ENCODE assay signal across 13 cellular contexts in the genomic region with DNA sequence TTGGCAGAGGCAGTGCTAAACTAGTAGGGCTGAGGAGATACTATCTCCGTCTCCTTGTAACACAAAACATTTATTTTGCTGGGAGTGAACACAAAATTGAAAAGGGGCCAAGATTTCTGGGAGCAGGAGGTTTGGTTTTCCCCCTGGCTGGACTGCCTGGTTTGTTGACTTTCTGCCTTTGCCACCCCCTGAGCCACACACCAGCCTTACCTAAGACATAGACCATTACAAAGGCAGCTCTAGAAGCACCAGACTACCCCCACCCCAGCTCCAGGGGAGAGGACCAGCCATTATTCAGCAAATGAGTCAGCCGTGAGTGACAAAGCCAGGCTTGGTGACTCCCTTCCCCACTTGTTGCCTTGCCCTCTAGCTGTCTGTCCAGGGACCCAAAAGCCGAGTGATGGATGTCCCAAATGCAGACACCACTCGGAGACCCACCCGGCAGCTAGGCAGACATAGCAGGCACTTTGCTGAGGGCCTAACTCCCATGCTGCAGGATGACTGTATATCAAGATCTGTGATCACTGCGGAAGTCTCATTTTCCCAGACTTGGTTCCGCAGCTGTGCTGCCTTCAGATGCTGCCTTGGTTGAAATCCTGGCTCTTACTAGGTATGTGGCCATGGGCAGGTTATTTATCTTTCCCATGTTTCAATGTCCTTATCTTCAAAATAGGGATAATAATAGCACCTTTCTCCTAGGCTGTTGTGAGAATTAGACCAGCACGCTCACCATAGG. TPM values are rescaled to one million over a fixed set of nuclear protein-coding genes. Genes with fewer than 3 reads are reported as not detected.
A peak's percentile ranks its signal among the peaks of the same experiment; 100 is the strongest.
DNase-seq lines count a peak whose midpoint lies in the region; ATAC-seq, FAIRE-seq and TF ChIP-seq lines count a peak whose summit lies in the region.
"Had no signal": no experiment of that assay in that cellular context is flagged by ENCODE, and none has a peak within 500 bp of the region (broad histone marks: within the 10 kb centered on the region; RNA-seq: fewer than 3 reads in every experiment).

No MANE protein-coding gene starts in this region.

- TF ChIP-seq CTCF in epithelial cell of esophagus (IDR thresholded peaks at IDR 0.05; ENCODE audit: insufficient read depth, low read depth, low read length, missing control alignments): no peak
- no peak for TF ChIP-seq CTCF in pancreas (IDR thresholded peaks at IDR 0.05)

- WGBS in pancreas, 2 donors: 25 to 29% methylated on average over 8 of the region's 8 CpGs

- no peaks in the 10 kb centered on the region for H3K9me3 ChIP-seq in pancreas
- H3K9me3 ChIP-seq: thoracic aorta had no signal

- DNase-seq in DMS79 treated with DMSO at 0.1 percent for 48 hours (lab: John Stamatoyannopoulos, UW): peak; percentile 83
- peak; percentile 89 for DNase-seq in NCI-H2029 treated with DMSO at 0.1 percent for 48 hours (lab: John Stamatoyannopoulos, UW)
- DNase-seq in epithelial cell of esophagus (ENCODE audit: low read depth): peak; percentile 19
- DNase-seq in pancreas: peak in 2 of 6 donors; percentile 26 to 38
- DNase-seq in left colon: no peak
- DNase-seq: EL, NCI-H524 treated with DMSO at 0.1 percent for 48 hours had no signal

- H3K4me1 ChIP-seq in pancreas: peaks cover 0 to 18% (median 16%) of the 10 kb centered on the region in 3 donors

- H3K4me3 ChIP-seq in epithelial cell of esophagus (ENCODE audit: low read length): no peak overlapping the region
- no peak overlapping the region for H3K4me3 ChIP-seq in pancreas
- H3K4me3 ChIP-seq: thoracic aorta had no signal

- no peaks in the 10 kb centered on the region for H3K36me3 ChIP-seq in pancreas
- H3K36me3 ChIP-seq: thoracic aorta had no signal

- no peaks in the 10 kb centered on the region for H3K27me3 ChIP-seq in pancreas

- H3K27ac ChIP-seq in pancreas: peak overlapping the region; percentile 17 to 68 (median 48)
- H3K27ac ChIP-seq: thoracic aorta had no signal

- FAIRE-seq in pancreas (lab: Jason Lieb, UNC): no peak
- FAIRE-seq: endothelial cell of umbilical vein had no signal

- intact Hi-C loops in pancreas (cut with DNase I): no loop called here
- intact Hi-C loops in left colon (cut with DNase I, micrococcal nuclease): no loop called here

- ATAC-seq in pancreas (peak; percentile 59 to 83 (median 70)), left colon (no peak), GM19324 (IDR thresholded peaks at IDR 0.05; ENCODE audit: low FRiP score, unreplicated experiment) (no peak), HG03457 (IDR thresholded peaks at IDR 0.05; ENCODE audit: unreplicated experiment) (no peak), GM21576 (IDR thresholded peaks at IDR 0.05; ENCODE audit: unreplicated experiment) (no peak)
- ATAC-seq: activated naive CD4-positive, alpha-beta T cell treated with anti-CD3 and anti-CD28 coated beads, Interleukin-2, amount 50 U/mL, for 72 hours had no signal

RNA-seq across cellular contexts. Expression of gene CDON, which starts 17.7 kb away (rescaled TPM):
- 10 to 100 TPM in 1 of 6 donors, 1 to 10 TPM in 5; 2.0 to 10.7 (median 4.5) TPM for total RNA-seq in pancreas
- polyA plus RNA-seq in pancreas: 1 to 10 TPM in 1 of 2 donors, under 1 TPM in 1; 0.80 to 1.3 TPM
- total RNA-seq in left colon: 1 to 10 TPM; 2.9 to 10.0 TPM

Comparison
In these comparisons a context has a peak if more than half of its experiments do, and no peak if none do; other contexts are left out.
1. DNase-seq: peak in DMS79 treated with DMSO at 0.1 percent for 48 hours (single experiment), NCI-H2029 treated with DMSO at 0.1 percent for 48 hours (single experiment) and epithelial cell of esophagus (single experiment); none in left colon (0 of 2).
2. ATAC-seq: peak in pancreas (4 of 4); none in left colon (single experiment), GM19324 (single experiment), HG03457 (single experiment) and GM21576 (single experiment).